In the genomic region with DNA sequence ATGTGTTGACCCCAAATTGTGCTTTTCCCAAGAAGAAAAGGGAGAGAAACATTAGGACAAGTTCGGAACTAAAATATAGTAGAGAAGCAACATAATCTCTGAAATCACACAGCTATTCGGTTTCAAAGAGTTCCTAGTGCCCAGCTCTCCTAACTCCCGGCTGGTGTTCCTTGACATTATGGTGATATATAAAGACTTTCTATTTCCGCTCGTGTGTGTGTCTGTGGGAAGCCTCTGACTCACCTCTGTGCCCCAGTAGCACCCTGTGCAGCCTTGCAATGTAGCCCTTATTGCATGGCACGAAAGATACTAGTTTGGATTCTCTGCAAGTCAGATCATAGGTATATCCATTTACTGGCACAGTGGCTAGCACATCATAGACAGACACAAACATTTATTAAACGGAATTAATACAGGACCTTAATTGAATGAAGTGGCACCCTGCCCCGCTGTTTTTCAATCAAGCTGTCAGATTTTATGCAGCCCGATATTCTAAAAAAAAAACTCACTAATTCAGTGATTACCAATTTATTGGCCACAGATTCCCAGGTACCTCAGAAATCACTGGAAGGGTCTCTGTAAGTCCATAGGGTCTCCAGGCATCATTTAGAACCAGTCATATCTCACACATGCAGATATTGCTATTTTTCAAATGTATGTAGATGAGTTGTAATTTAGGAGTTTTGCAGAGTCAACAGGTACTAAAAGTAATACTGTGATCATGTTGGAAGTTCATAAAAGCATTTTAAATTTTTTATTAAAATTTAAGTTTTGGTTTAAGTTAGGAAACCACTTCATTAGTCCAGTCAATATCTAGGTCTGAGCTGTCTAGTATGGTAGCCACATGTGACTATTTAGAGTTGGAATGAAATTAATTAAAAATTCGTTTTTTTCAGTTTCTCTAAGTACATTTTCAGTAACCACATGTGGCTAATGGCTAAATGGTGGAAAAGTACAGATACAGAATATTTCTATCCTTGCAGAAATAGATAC, we compare ENCODE assay signal across 8 cellular contexts. TPM values are rescaled to one million over a fixed set of nuclear protein-coding genes. Genes with fewer than 3 reads are reported as not detected.
DNase-seq lines count a peak whose midpoint lies in the region; ATAC-seq and TF ChIP-seq lines count a peak whose summit lies in the region.

No MANE protein-coding gene starts in this region.

- H3K27ac Mint-ChIP-seq in activated naive CD4-positive, alpha-beta T cell treated with anti-CD3 and anti-CD28 coated beads for 36 hours = no peak overlapping the region
- no peak overlapping the region for H3K27ac Mint-ChIP-seq in activated B cell treated with CpG ODN at 0.5 μM for 24 hours
- peak overlapping the region; percentile 89 for H3K27ac Mint-ChIP-seq in progenitor cell of endocrine pancreas

- DNase-seq in activated naive CD4-positive, alpha-beta T cell treated with anti-CD3 and anti-CD28 coated beads for 36 hours = peak; percentile 36
- DNase-seq in activated naive CD4-positive, alpha-beta T cell treated with Interleukin-2 at 50 U/mL for 16 hours = no peak
- DNase-seq in activated B cell treated with CpG ODN at 0.5 μM for 24 hours (no peak), glomerular visceral epithelial cell (ENCODE audit: extremely low spot score) (peak; percentile 60), progenitor cell of endocrine pancreas (ENCODE audit: low spot score, unreplicated experiment) (no peak), NCI-H1092 (lab: John Stamatoyannopoulos, UW) (no peak), NOMO-1 treated with dmso at 0.1 percent for 144 hours (lab: John Stamatoyannopoulos, UW; ENCODE audit: unreplicated experiment) (no peak)

- peaks cover 17% of the 10 kb centered on the region for H3K4me1 Mint-ChIP-seq in activated naive CD4-positive, alpha-beta T cell treated with anti-CD3 and anti-CD28 coated beads for 36 hours (ENCODE audit: low read depth)
- H3K4me1 Mint-ChIP-seq in activated B cell treated with CpG ODN at 0.5 μM for 24 hours (peaks cover 16% of the 10 kb centered on the region), progenitor cell of endocrine pancreas (ENCODE audit: low read depth) (peaks cover 7% of the 10 kb centered on the region)

- no peaks in the 10 kb centered on the region for H3K9me3 Mint-ChIP-seq in activated naive CD4-positive, alpha-beta T cell treated with anti-CD3 and anti-CD28 coated beads for 36 hours
- H3K9me3 Mint-ChIP-seq in activated B cell treated with CpG ODN at 0.5 μM for 24 hours = no peaks in the 10 kb centered on the region
- peaks cover 6% of the 10 kb centered on the region for H3K9me3 Mint-ChIP-seq in progenitor cell of endocrine pancreas (ENCODE audit: low read depth)

- intact Hi-C loops in activated naive CD4-positive, alpha-beta T cell treated with anti-CD3 and anti-CD28 coated beads for 36 hours (cut with micrococcal nuclease) = no loop called here
- intact Hi-C loops in activated B cell treated with CpG ODN at 0.5 μM for 24 hours (cut with micrococcal nuclease) = no loop called here

- POLR2A ChIA-PET in activated B cell treated with CpG ODN at 0.5 μM for 24 hours (lab: Charles Lee) = no interaction called here

- H3K27me3 Mint-ChIP-seq in activated naive CD4-positive, alpha-beta T cell treated with anti-CD3 and anti-CD28 coated beads for 36 hours (ENCODE audit: low read depth) = peaks cover 23% of the 10 kb centered on the region
- peaks cover 45% of the 10 kb centered on the region for H3K27me3 Mint-ChIP-seq in activated B cell treated with CpG ODN at 0.5 μM for 24 hours
- H3K27me3 Mint-ChIP-seq in progenitor cell of endocrine pancreas = peaks cover 29% of the 10 kb centered on the region

- TF ChIP-seq CTCF in activated B cell treated with CpG ODN at 0.5 μM for 24 hours (IDR thresholded peaks at IDR 0.05) (no peak), progenitor cell of endocrine pancreas (IDR thresholded peaks at IDR 0.05; ENCODE audit: unreplicated experiment) (no peak)

- H3K4me3 Mint-ChIP-seq in activated naive CD4-positive, alpha-beta T cell treated with anti-CD3 and anti-CD28 coated beads for 36 hours = peak overlapping the region; percentile 87
- H3K4me3 Mint-ChIP-seq in activated B cell treated with CpG ODN at 0.5 μM for 24 hours = peak overlapping the region; percentile 87
- peak overlapping the region; percentile 98 for H3K4me3 Mint-ChIP-seq in progenitor cell of endocrine pancreas (ENCODE audit: low read depth)

- CTCF ChIA-PET in activated naive CD4-positive, alpha-beta T cell treated with anti-CD3 and anti-CD28 coated beads for 36 hours (lab: Charles Lee) = interaction anchor here (1.7 kb wide), 1 partner anchor 23 kb away, joined by 4 read pairs; no protein-coding TSS in a partner anchor
- CTCF ChIA-PET in activated B cell treated with CpG ODN at 0.5 μM for 24 hours (lab: Charles Lee) = interaction anchor here (0.7 kb wide), 1 partner anchor 33 kb away, joined by 3 read pairs; no protein-coding TSS in a partner anchor

- ATAC-seq in activated B cell treated with CpG ODN at 0.5 μM for 24 hours (ENCODE audit: low read depth) (no peak), HG02885 (IDR thresholded peaks at IDR 0.05; ENCODE audit: poor library complexity, unreplicated experiment) (no peak)

- no peaks in the 10 kb centered on the region for H3K36me3 Mint-ChIP-seq in activated naive CD4-positive, alpha-beta T cell treated with anti-CD3 and anti-CD28 coated beads for 36 hours (ENCODE audit: low read depth)
- H3K36me3 Mint-ChIP-seq in activated B cell treated with CpG ODN at 0.5 μM for 24 hours (ENCODE audit: low read depth) (no peaks in the 10 kb centered on the region), progenitor cell of endocrine pancreas (ENCODE audit: insufficient read depth) (peaks cover 15% of the 10 kb centered on the region)

RNA-seq across cellular contexts. Expression of a gene that starts 43.3 kb away (rescaled TPM):
- not detected for total RNA-seq in activated naive CD4-positive, alpha-beta T cell treated with anti-CD3 and anti-CD28 coated beads for 36 hours
- total RNA-seq in activated B cell treated with CpG ODN at 0.5 μM for 24 hours (0.29 TPM in 1 of 2 replicates, not detected in the other), progenitor cell of endocrine pancreas (0.29 and 0.40 TPM in 2 replicates)

Comparison
In these comparisons a context has a peak if more than half of its experiments do, and no peak if none do; other contexts are left out.
1. DNase-seq: peak in activated naive CD4-positive, alpha-beta T cell treated with anti-CD3 and anti-CD28 coated beads for 36 hours (single experiment) and glomerular visceral epithelial cell (single experiment); none in activated naive CD4-positive, alpha-beta T cell treated with Interleukin-2 at 50 U/mL for 16 hours (single experiment), activated B cell treated with CpG ODN at 0.5 μM for 24 hours (single experiment), progenitor cell of endocrine pancreas (single experiment), NCI-H1092 (single experiment) and NOMO-1 treated with dmso at 0.1 percent for 144 hours (single experiment).
2. Peak in every context shown above with its lines, with median percentiles within 50 percentile points of each other: H3K4me3 Mint-ChIP-seq.